ENCODE assay signal across 1 cellular context in genomic region chr2:38603402-38604265, GRCh38.
A peak's percentile ranks its signal among the peaks of the same experiment; 100 is the strongest.
TF ChIP-seq lines count a peak whose summit lies in the region.

No MANE protein-coding gene starts in this region.

TF ChIP-seq in K562, 482 proteins besides CTCF, POLR2A, EP300 and RAD21 (continued from another document and continues in another):
- TF ChIP-seq PATZ1 (CRISPR knock-in tag; IDR thresholded peaks at IDR 0.05; ENCODE audit: borderline replicate concordance) (no peak), TAF7 (tag; IDR thresholded peaks at IDR 0.05) (no peak), SRSF1 (IDR thresholded peaks at IDR 0.05; ENCODE audit: low read depth, low read length) (no peak), CREB1 (IDR thresholded peaks at IDR 0.05) (peak; percentile 29), CREB1 (CRISPR knock-in tag; IDR thresholded peaks at IDR 0.05) (peak; percentile 69; the same call in 1 of the 2 replicates), TFAP4 (CRISPR knock-in tag; IDR thresholded peaks at IDR 0.05; ENCODE audit: borderline replicate concordance) (peak; percentile 99), ZNF398 (CRISPR knock-in tag; IDR thresholded peaks at IDR 0.05) (no peak), ZNF592 (IDR thresholded peaks at IDR 0.05) (peak; percentile 87), NRF1 (conservative IDR thresholded peaks at IDR 0.05 in 1 of 2, IDR thresholded peaks at IDR 0.05 in 1 of 2) (no peak), ZNF830 (CRISPR knock-in tag; IDR thresholded peaks at IDR 0.05) (no peak), DLX4 (CRISPR knock-in tag; IDR thresholded peaks at IDR 0.05) (no peak), ZNF785 (CRISPR knock-in tag; IDR thresholded peaks at IDR 0.05) (no peak), ZNF407 (IDR thresholded peaks at IDR 0.05; ENCODE audit: low read depth) (no peak), SAFB2 (IDR thresholded peaks at IDR 0.05; ENCODE audit: borderline replicate concordance, low read depth, low read length, severe bottlenecking) (no peak), ETS1 (conservative IDR thresholded peaks at IDR 0.05; ENCODE audit: control insufficient read depth, low read depth, low read length) (peak; percentile 30; the same call in 1 of the 2 replicates), POLR2B (IDR thresholded peaks at IDR 0.05; ENCODE audit: low read depth, partially characterized antibody) (no peak), PRMT5 (CRISPR knock-in tag; IDR thresholded peaks at IDR 0.05) (no peak), CHD2 (IDR thresholded peaks at IDR 0.05; ENCODE audit: low read depth, low read length) (no peak), TBP (optimal IDR thresholded peaks at IDR 0.05; ENCODE audit: low read depth, low read length) (no peak), MEF2D (tag; conservative IDR thresholded peaks at IDR 0.05; ENCODE audit: low read depth) (no peak), ZNF655 (CRISPR knock-in tag; IDR thresholded peaks at IDR 0.05) (no peak), PHB2 (IDR thresholded peaks at IDR 0.05; ENCODE audit: low read depth) (no peak), ELK3 (CRISPR knock-in tag; IDR thresholded peaks at IDR 0.05) (no peak), ZFP30 (CRISPR knock-in tag; IDR thresholded peaks at IDR 0.05; ENCODE audit: borderline replicate concordance) (no peak), MEF2A (IDR thresholded peaks at IDR 0.05; ENCODE audit: control insufficient read depth, low read depth, low read length) (no peak), RFX7 (CRISPR knock-in tag; IDR thresholded peaks at IDR 0.05) (no peak), ZNF165 (CRISPR knock-in tag; IDR thresholded peaks at IDR 0.05; ENCODE audit: borderline replicate concordance) (no peak), HNRNPL (IDR thresholded peaks at IDR 0.05; ENCODE audit: low read depth, low read length) (no peak), ZNF408 (CRISPR knock-in tag; IDR thresholded peaks at IDR 0.05; ENCODE audit: low read depth) (no peak), ZZZ3 (IDR thresholded peaks at IDR 0.05) (no peak), ZNF212 (CRISPR knock-in tag; IDR thresholded peaks at IDR 0.05) (no peak), L3MBTL2 (IDR thresholded peaks at IDR 0.05) (peak; percentile 79)
- TF ChIP-seq, protein P1, sequence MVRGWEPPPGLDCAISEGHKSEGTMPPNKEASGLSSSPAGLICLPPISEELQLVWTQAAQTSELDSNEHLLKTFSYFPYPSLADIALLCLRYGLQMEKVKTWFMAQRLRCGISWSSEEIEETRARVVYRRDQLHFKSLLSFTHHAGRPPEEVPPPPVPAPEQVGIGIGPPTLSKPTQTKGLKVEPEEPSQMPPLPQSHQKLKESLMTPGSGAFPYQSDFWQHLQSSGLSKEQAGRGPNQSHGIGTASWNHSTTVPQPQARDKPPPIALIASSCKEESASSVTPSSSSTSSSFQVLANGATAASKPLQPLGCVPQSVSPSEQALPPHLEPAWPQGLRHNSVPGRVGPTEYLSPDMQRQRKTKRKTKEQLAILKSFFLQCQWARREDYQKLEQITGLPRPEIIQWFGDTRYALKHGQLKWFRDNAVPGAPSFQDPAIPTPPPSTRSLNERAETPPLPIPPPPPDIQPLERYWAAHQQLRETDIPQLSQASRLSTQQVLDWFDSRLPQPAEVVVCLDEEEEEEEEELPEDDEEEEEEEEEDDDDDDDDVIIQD (CRISPR knock-in tag; IDR thresholded peaks at IDR 0.05), result no peak
